29 cellular contexts compared by ENCODE assay signal in the genomic region with DNA sequence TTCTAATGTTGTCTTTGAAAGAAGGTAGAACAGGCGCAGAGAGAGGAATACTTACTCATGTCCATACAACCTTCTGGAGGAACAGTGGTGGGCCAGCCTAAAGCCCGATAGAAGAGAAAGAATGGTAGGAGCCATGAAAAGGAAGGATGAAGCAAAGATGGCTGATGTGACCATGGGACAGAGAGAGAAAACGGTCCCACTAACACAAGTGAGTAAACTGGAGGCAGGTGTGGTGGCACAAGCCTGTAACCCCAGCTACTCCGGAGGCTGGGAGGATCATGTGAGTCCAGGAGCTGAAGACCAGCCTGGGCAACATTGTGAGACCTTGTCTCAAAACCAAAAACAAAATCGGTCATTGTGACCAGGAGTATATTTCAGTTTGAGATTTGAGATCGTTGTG.
"Had no signal": no experiment of that assay in that cellular context is flagged by ENCODE, and none has a peak within 500 bp of the region (broad histone marks: within the 10 kb centered on the region; RNA-seq: fewer than 3 reads in every experiment).

No MANE protein-coding gene starts in this region.

- H3K9me3 ChIP-seq: adrenal gland, breast epithelium had no signal

- H3K4me1 Mint-ChIP-seq: activated CD8-positive, alpha-beta memory T cell treated with anti-CD3 and anti-CD28 coated beads, Interleukin-2, amount 10 ng/mL, durations not matched to agents 7 days and 5 days; activated naive CD8-positive, alpha-beta T cell treated with anti-CD3 and anti-CD28 coated beads, Interleukin-2, amount 10 ng/mL, durations not matched to agents 7 days and 5 days; activated T-helper 17 cell treated with anti-CD3 and anti-CD28 coated beads, Interleukin-2, amount 50 U/mL, for 72 hours; WTC11 had no signal

- H3K36me3 Mint-ChIP-seq: activated naive CD8-positive, alpha-beta T cell treated with anti-CD3 and anti-CD28 coated beads, Interleukin-2, amount 10 ng/mL, durations not matched to agents 7 days and 5 days; WTC11 had no signal

- H3K27me3 ChIP-seq: adrenal gland, breast epithelium had no signal

- ATAC-seq: activated CD8-positive, alpha-beta memory T cell treated with anti-CD3 and anti-CD28 coated beads, Interleukin-2, amount 10 ng/mL, durations not matched to agents 7 days and 5 days; activated CD8-positive, alpha-beta T cell treated with anti-CD3 and anti-CD28 coated beads, Interleukin-2, amount 10 ng/mL, durations not matched to agents 7 days and 5 days; activated T-helper 17 cell treated with anti-CD3 and anti-CD28 coated beads, Interleukin-2, amount 50 U/mL, for 72 hours; K562; PC-3; T-helper 17 cell; WTC11 had no signal

- H3K4me3 Mint-ChIP-seq: activated CD8-positive, alpha-beta memory T cell treated with anti-CD3 and anti-CD28 coated beads, Interleukin-2, amount 10 ng/mL, durations not matched to agents 7 days and 5 days; activated CD8-positive, alpha-beta T cell treated with anti-CD3 and anti-CD28 coated beads, Interleukin-2, amount 10 ng/mL, durations not matched to agents 7 days and 5 days; activated naive CD8-positive, alpha-beta T cell treated with anti-CD3 and anti-CD28 coated beads, Interleukin-2, amount 10 ng/mL, durations not matched to agents 7 days and 5 days; activated T-helper 17 cell treated with anti-CD3 and anti-CD28 coated beads, Interleukin-2, amount 50 U/mL, for 72 hours; T-helper 17 cell; WTC11 had no signal

- H3K36me3 ChIP-seq: adrenal gland, breast epithelium had no signal

- DNase-seq: activated CD4-positive, alpha-beta T cell treated with anti-CD3 and anti-CD28 coated beads for 48 hours; activated CD4-positive, alpha-beta T cell treated with anti-CD3 and anti-CD28 coated beads, Interleukin-2, amount 50 U/mL, for 4 hours; activated CD4-positive, CD25-positive, alpha-beta regulatory T cell treated with anti-CD3 and anti-CD28 coated beads, Interleukin-2, amount 50 U/mL, for 72 hours; activated CD8-positive, alpha-beta memory T cell treated with anti-CD3 and anti-CD28 coated beads, Interleukin-2, amount 10 ng/mL, durations not matched to agents 7 days and 5 days; activated CD8-positive, alpha-beta T cell treated with anti-CD3 and anti-CD28 coated beads, Interleukin-2, amount 10 ng/mL, durations not matched to agents 7 days and 5 days; activated gamma-delta T cell treated with Interleukin-2 at 50 U/mL for 16 hours; activated naive CD4-positive, alpha-beta T cell treated with anti-CD3 and anti-CD28 coated beads, Interleukin-2, amount 50 U/mL, for 16 hours; activated naive CD8-positive, alpha-beta T cell treated with anti-CD3 and anti-CD28 coated beads, Interleukin-2, amount 10 ng/mL, durations not matched to agents 7 days and 5 days; activated T-cell treated with anti-CD3 and anti-CD28 coated beads, Interleukin-2, amount 50 U/mL, for 48 hours; adrenal gland; aorta; Karpas-422; MM.1S; NCI-H1105; NCI-H1436; NCI-H1694 treated with DMSO at 0.1 percent for 48 hours; NCI-H2029 treated with DMSO at 0.1 percent for 48 hours; NCI-H345; NCI-H510A; NCI-H69; PC-3; SHP77 treated with DMSO at 0.1 percent for 48 hours; T-helper 17 cell; T-helper 9 cell had no signal

- H3K4me3 ChIP-seq: adrenal gland, breast epithelium, K562 had no signal

- H3K27ac ChIP-seq: adrenal gland, breast epithelium had no signal

- H3K4me1 ChIP-seq: breast epithelium had no signal

- H3K27ac Mint-ChIP-seq: activated CD8-positive, alpha-beta memory T cell treated with anti-CD3 and anti-CD28 coated beads, Interleukin-2, amount 10 ng/mL, durations not matched to agents 7 days and 5 days; activated CD8-positive, alpha-beta T cell treated with anti-CD3 and anti-CD28 coated beads, Interleukin-2, amount 10 ng/mL, durations not matched to agents 7 days and 5 days; activated naive CD8-positive, alpha-beta T cell treated with anti-CD3 and anti-CD28 coated beads, Interleukin-2, amount 10 ng/mL, durations not matched to agents 7 days and 5 days; activated T-helper 17 cell treated with anti-CD3 and anti-CD28 coated beads, Interleukin-2, amount 50 U/mL, for 72 hours; T-helper 17 cell; WTC11 had no signal

- FAIRE-seq: K562, RCC 7860 had no signal
